1 cellular context compared by ENCODE assay signal in the genomic region with DNA sequence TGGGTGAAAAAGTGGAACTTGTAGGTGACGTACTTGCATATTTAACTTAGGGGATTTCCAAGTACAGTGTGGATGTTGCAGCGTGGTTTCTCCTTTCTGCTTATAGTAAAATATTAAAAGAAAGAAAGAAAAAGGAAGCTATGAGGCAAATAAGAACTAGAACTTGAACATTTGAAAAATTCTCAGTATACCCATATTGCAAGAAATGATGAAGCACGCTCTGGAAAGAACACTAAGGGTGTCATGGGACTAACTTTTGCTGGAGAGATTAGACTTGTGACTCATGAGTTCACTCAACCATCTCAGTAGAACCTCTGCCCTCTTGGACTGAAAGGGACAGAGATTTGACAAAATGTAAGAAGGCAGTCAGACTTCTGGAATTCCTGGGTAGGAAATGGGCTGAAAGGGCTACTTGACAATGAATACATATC.
TF ChIP-seq lines count a peak whose summit lies in the region.

No MANE protein-coding gene starts in this region.

TF ChIP-seq in GM12878, 131 proteins besides CTCF, POLR2A, EP300 and RAD21 (continued from another document):
- TF ChIP-seq EZH2 (IDR thresholded peaks at IDR 0.05; ENCODE audit: borderline replicate concordance, control insufficient read depth, low read depth, low read length) (no peak), SIN3A (IDR thresholded peaks at IDR 0.05; ENCODE audit: low read depth, low read length) (no peak), ZNF622 (IDR thresholded peaks at IDR 0.05) (no peak), NR2F1 (conservative IDR thresholded peaks at IDR 0.05) (peak; percentile 73), JUNB (IDR thresholded peaks at IDR 0.05) (peak; percentile 53), FOS (IDR thresholded peaks at IDR 0.05; ENCODE audit: borderline replicate concordance, extremely low read depth, insufficient read length) (no peak), CBX5 (IDR thresholded peaks at IDR 0.05; ENCODE audit: low read depth) (no peak), RELA (IDR thresholded peaks at IDR 0.05; ENCODE audit: borderline replicate concordance, partially characterized antibody) (peak; percentile 52)
- TF ChIP-seq, protein P1, sequence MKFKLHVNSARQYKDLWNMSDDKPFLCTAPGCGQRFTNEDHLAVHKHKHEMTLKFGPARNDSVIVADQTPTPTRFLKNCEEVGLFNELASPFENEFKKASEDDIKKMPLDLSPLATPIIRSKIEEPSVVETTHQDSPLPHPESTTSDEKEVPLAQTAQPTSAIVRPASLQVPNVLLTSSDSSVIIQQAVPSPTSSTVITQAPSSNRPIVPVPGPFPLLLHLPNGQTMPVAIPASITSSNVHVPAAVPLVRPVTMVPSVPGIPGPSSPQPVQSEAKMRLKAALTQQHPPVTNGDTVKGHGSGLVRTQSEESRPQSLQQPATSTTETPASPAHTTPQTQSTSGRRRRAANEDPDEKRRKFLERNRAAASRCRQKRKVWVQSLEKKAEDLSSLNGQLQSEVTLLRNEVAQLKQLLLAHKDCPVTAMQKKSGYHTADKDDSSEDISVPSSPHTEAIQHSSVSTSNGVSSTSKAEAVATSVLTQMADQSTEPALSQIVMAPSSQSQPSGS (IDR thresholded peaks at IDR 0.05; ENCODE audit: low read length) = peak; percentile 75
